1 cellular context compared by ENCODE assay signal in the genomic region with DNA sequence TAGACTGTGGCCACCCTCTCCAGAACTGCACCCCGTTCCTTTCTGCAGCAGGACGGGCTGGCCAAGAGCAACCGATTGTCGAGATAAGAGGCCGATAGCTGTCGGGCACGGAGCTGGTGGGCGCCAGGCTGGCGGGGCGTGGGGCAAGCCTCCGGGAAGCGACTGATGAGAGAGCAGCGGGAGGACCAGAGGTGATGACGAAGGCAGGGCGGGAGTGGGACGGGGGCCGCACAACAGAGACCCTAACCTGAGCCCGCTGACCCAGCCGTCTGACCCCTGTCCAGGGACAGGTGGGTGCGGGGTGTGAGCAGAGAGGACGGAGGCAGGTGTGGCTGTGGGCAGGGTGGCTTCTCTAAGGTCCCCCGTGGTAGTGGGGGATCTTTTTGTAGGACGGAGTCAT.
TF ChIP-seq lines count a peak whose summit lies in the region.

No MANE protein-coding gene starts in this region.

TF ChIP-seq in GM12878, 131 proteins besides CTCF, POLR2A, EP300 and RAD21:
- TF ChIP-seq, protein P1, sequence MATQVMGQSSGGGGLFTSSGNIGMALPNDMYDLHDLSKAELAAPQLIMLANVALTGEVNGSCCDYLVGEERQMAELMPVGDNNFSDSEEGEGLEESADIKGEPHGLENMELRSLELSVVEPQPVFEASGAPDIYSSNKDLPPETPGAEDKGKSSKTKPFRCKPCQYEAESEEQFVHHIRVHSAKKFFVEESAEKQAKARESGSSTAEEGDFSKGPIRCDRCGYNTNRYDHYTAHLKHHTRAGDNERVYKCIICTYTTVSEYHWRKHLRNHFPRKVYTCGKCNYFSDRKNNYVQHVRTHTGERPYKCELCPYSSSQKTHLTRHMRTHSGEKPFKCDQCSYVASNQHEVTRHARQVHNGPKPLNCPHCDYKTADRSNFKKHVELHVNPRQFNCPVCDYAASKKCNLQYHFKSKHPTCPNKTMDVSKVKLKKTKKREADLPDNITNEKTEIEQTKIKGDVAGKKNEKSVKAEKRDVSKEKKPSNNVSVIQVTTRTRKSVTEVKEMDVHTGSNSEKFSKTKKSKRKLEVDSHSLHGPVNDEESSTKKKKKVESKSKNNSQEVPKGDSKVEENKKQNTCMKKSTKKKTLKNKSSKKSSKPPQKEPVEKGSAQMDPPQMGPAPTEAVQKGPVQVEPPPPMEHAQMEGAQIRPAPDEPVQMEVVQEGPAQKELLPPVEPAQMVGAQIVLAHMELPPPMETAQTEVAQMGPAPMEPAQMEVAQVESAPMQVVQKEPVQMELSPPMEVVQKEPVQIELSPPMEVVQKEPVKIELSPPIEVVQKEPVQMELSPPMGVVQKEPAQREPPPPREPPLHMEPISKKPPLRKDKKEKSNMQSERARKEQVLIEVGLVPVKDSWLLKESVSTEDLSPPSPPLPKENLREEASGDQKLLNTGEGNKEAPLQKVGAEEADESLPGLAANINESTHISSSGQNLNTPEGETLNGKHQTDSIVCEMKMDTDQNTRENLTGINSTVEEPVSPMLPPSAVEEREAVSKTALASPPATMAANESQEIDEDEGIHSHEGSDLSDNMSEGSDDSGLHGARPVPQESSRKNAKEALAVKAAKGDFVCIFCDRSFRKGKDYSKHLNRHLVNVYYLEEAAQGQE (IDR thresholded peaks at IDR 0.05; ENCODE audit: low read depth, low read length), result no peak
- TF ChIP-seq MLLT1 (IDR thresholded peaks at IDR 0.05) (peak; percentile 39; the same call in 1 of the 2 replicates), GATAD2B (conservative IDR thresholded peaks at IDR 0.05; ENCODE audit: low read depth) (no peak)
